In the genomic region with DNA sequence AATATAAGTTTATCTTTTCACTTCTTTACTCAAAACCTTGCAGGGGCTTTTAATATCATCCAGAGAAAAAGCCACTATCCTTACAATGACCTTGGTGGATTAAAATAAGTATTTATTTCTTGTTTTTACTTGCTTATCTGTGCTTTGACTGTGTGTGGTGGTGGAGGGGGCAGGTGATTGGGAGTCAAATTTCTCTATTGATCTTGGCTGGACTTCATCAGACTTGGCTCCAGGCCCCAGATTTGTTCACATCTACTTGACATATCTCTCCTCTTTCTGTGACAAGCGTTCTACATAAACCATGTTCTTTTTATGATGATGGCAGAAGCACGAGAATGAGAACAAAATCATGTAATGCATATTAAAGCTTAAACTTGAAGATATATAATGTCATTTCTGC, we compare ENCODE assay signal across 20 cellular contexts.
"Had no signal": no experiment of that assay in that cellular context is flagged by ENCODE, and none has a peak within 500 bp of the region (broad histone marks: within the 10 kb centered on the region; RNA-seq: fewer than 3 reads in every experiment).

No MANE protein-coding gene starts in this region.

- ATAC-seq: effector memory CD8-positive, alpha-beta T cell; left colon; left ventricle myocardium superior; mucosa of descending colon; naive thymus-derived CD4-positive, alpha-beta T cell; stimulated activated memory B cell treated with anti-CD40 and anti-IgM and Interleukin-4, amounts not matched to agents 10 μg/mL and 1 μg/mL and 100 μg/mL, for 72 hours; stimulated activated naive CD8-positive, alpha-beta T cell treated with anti-CD3 and anti-CD28 coated beads, Interleukin-15, Interleukin-2, amounts not matched to agents 100 U/mL and 50 U/mL, for 24 hours had no signal

- DNase-seq: cortex of kidney; effector memory CD8-positive, alpha-beta T cell; erythroblast; esophagus squamous epithelium; foreskin melanocyte; hypothalamus; immature natural killer cell; islet precursor cell; kidney glomerular epithelial cell; left colon; left ventricle myocardium superior; mesenchymal stem cell; mucosa of descending colon; naive thymus-derived CD4-positive, alpha-beta T cell; sigmoid colon; stimulated activated CD4-positive, alpha-beta T cell treated with anti-CD3 and anti-CD28 coated beads, Interleukin-2, amount 100 ng/mL, for 24 hours; stimulated activated CD4-positive, alpha-beta T cell treated with anti-CD3 and anti-CD28 coated beads, Interleukin-4, amount 100 ng/mL, for 4 hours; stimulated activated naive CD8-positive, alpha-beta T cell treated with anti-CD3 and anti-CD28 coated beads, Interleukin-15, Interleukin-2, amounts not matched to agents 100 U/mL and 50 U/mL, for 24 hours; upper lobe of left lung had no signal
